ENCODE assay signal across 8 cellular contexts in genomic region chr2:236343400-236344161, GRCh38.
DNase-seq lines count a peak whose midpoint lies in the region; ATAC-seq, FAIRE-seq and TF ChIP-seq lines count a peak whose summit lies in the region.

No MANE protein-coding gene starts in this region.

- no peaks in the 10 kb centered on the region for H3K4me1 Mint-ChIP-seq in HFFc6 (ENCODE audit: low read depth)
- peaks cover 5% of the 10 kb centered on the region for H3K4me1 Mint-ChIP-seq in stimulated activated memory B cell treated with anti-CD40 and anti-IgM and Interleukin-4, amounts not matched to agents 10 μg/mL and 1 μg/mL and 100 μg/mL, for 72 hours

- no peak overlapping the region for H3K27ac Mint-ChIP-seq in HFFc6
- H3K27ac Mint-ChIP-seq in stimulated activated memory B cell treated with anti-CD40 and anti-IgM and Interleukin-4, amounts not matched to agents 10 μg/mL and 1 μg/mL and 100 μg/mL, for 72 hours: no peak overlapping the region

- no peaks in the 10 kb centered on the region for H3K79me2 ChIP-seq in parathyroid adenoma

- H3K9ac ChIP-seq in parathyroid adenoma: no peak overlapping the region

- FAIRE-seq in D721Med (lab: Jason Lieb, UNC): no peak

- H3K9me3 ChIP-seq in parathyroid adenoma (ENCODE audit: control insufficient read depth, low read length): no peaks in the 10 kb centered on the region

- no peaks in the 10 kb centered on the region for H3K4me1 ChIP-seq in parathyroid adenoma

- no peaks in the 10 kb centered on the region for H3K27me3 ChIP-seq in parathyroid adenoma (ENCODE audit: control insufficient read depth, insufficient read depth, low read length)

- no peak overlapping the region for H3K4me3 Mint-ChIP-seq in HFFc6
- no peak overlapping the region for H3K4me3 Mint-ChIP-seq in stimulated activated memory B cell treated with anti-CD40 and anti-IgM and Interleukin-4, amounts not matched to agents 10 μg/mL and 1 μg/mL and 100 μg/mL, for 72 hours

- peak; percentile 71 for TF ChIP-seq CTCF in D721Med (IDR thresholded peaks at IDR 0.05; ENCODE audit: insufficient read depth, missing control alignments)
- peak; percentile 90 for TF ChIP-seq CTCF in HFFc6 (IDR thresholded peaks at IDR 0.05)
- peak; percentile 76 for TF ChIP-seq CTCF in parathyroid adenoma (IDR thresholded peaks at IDR 0.05)

- no peaks in the 10 kb centered on the region for H3K36me3 ChIP-seq in parathyroid adenoma (ENCODE audit: control insufficient read depth, insufficient read depth, low read length)

- H3K27me3 Mint-ChIP-seq in HFFc6 (ENCODE audit: insufficient read depth): peaks cover 17% of the 10 kb centered on the region
- H3K27me3 Mint-ChIP-seq in stimulated activated memory B cell treated with anti-CD40 and anti-IgM and Interleukin-4, amounts not matched to agents 10 μg/mL and 1 μg/mL and 100 μg/mL, for 72 hours: peaks cover 39% of the 10 kb centered on the region

- no peak overlapping the region for H3K27ac ChIP-seq in parathyroid adenoma

- H3K9me3 Mint-ChIP-seq in HFFc6: no peaks in the 10 kb centered on the region
- no peaks in the 10 kb centered on the region for H3K9me3 Mint-ChIP-seq in stimulated activated memory B cell treated with anti-CD40 and anti-IgM and Interleukin-4, amounts not matched to agents 10 μg/mL and 1 μg/mL and 100 μg/mL, for 72 hours

- H3K4me2 ChIP-seq in parathyroid adenoma (ENCODE audit: low read length): no peak overlapping the region

- peak; percentile 32 for DNase-seq in D721Med (ENCODE audit: insufficient read length, low spot score)
- peak; percentile 75 for DNase-seq in HFFc6
- peak; percentile 7 for DNase-seq in NCI-H82 treated with DMSO at 0.1 percent for 48 hours (lab: John Stamatoyannopoulos, UW; ENCODE audit: unreplicated experiment)
- peak; percentile 34 for DNase-seq in activated T-cell treated with anti-CD3 and anti-CD28 coated beads, Interleukin-2, amount 50 U/mL, for 1 hour
- peak; percentile 43 for DNase-seq in foreskin melanocyte

- H3K4me3 ChIP-seq in parathyroid adenoma (ENCODE audit: low read depth, low read length): no peak overlapping the region

- no peak for ATAC-seq in HG02623 (IDR thresholded peaks at IDR 0.05; ENCODE audit: unreplicated experiment)
- no peak for ATAC-seq in stimulated activated memory B cell treated with anti-CD40 and anti-IgM and Interleukin-4, amounts not matched to agents 10 μg/mL and 1 μg/mL and 100 μg/mL, for 72 hours

- H3K36me3 Mint-ChIP-seq in HFFc6 (ENCODE audit: low read depth): no peaks in the 10 kb centered on the region
- no peaks in the 10 kb centered on the region for H3K36me3 Mint-ChIP-seq in stimulated activated memory B cell treated with anti-CD40 and anti-IgM and Interleukin-4, amounts not matched to agents 10 μg/mL and 1 μg/mL and 100 μg/mL, for 72 hours

- H2AFZ ChIP-seq in parathyroid adenoma: peak overlapping the region; percentile 19

Comparison
In these comparisons a context has a peak if more than half of its experiments do, and no peak if none do; other contexts are left out.
1. DNase-seq: peak in every context shown above with its lines; median percentile 75 in HFFc6; 43 in foreskin melanocyte; 34 in activated T-cell treated with anti-CD3 and anti-CD28 coated beads, Interleukin-2, amount 50 U/mL, for 1 hour; 32 in D721Med; 7 in NCI-H82 treated with DMSO at 0.1 percent for 48 hours.